Comparison of ENCODE assay signal across 32 cellular contexts in genomic region chr10:116811691-116812090, GRCh38. TPM values are rescaled to one million over a fixed set of nuclear protein-coding genes. Genes with fewer than 3 reads are reported as not detected.
DNase-seq lines count a peak whose midpoint lies in the region; ATAC-seq and TF ChIP-seq lines count a peak whose summit lies in the region.
"Had no signal": no experiment of that assay in that cellular context is flagged by ENCODE, and none has a peak within 500 bp of the region (broad histone marks: within the 10 kb centered on the region; RNA-seq: fewer than 3 reads in every experiment).

No MANE protein-coding gene starts in this region.

- no peak overlapping the region for H3K23ac ChIP-seq in neuronal stem cell (ENCODE audit: low read depth, low read length, poor library complexity)

- no peak for ATAC-seq in heart left ventricle
- ATAC-seq: A549; CD8-positive, alpha-beta T cell had no signal

- no peak overlapping the region for H3K27ac ChIP-seq in heart left ventricle
- no peak overlapping the region for H3K27ac ChIP-seq in neuronal stem cell (replicated peaks; ENCODE audit: low read length)
- no peak overlapping the region for H3K27ac ChIP-seq in PC-9
- H3K27ac ChIP-seq: 22Rv1; A549; BLaER1; BLaER1 treated with 17β-estradiol and CSF1 and Interleukin-3, amounts not matched to agents 10 nM and 100 nM; C4-2B had no signal

- CTCF ChIA-PET in PC-9 (lab: Charles Lee) = no interaction called here

- H3K18ac ChIP-seq in neuronal stem cell (ENCODE audit: low read length) = no peak overlapping the region

- no peak for TF ChIP-seq POLR2A in heart left ventricle (IDR thresholded peaks at IDR 0.05)

- 83 to 90% (median 86%) methylated on average over 11 of the region's 11 CpGs for WGBS in heart left ventricle, 4 donors
- no CpG with 5 or more reads among the region's 11 CpGs for WGBS in neuronal stem cell (ENCODE audit: extremely low coverage in 2 of 2, insufficient read length in 2 of 2, insufficient replicate concordance in 1 of 2), 2 donors

- H4K20me1 ChIP-seq in PC-9 (ENCODE audit: insufficient read depth) = no peaks in the 10 kb centered on the region
- H4K20me1 ChIP-seq: BLaER1; BLaER1 treated with 17β-estradiol and CSF1 and Interleukin-3, amounts not matched to agents 10 nM and 100 nM had no signal

- intact Hi-C loops in cardiac septum (cut with DNase I) = no loop called here
- intact Hi-C loops in heart left ventricle (cut with DNase I) = no loop called here
- intact Hi-C loops in PC-9 (cut with micrococcal nuclease; ENCODE audit: unreplicated experiment) = loop anchor here (10.0 kb wide), 1 partner anchor 73 kb away; no protein-coding TSS in a partner anchor

- no TSS peak for BruUV-seq in PC-9 (replicated peaks; lab: Mats Ljungman, UMichigan)

- H3K4me2 ChIP-seq in neuronal stem cell (ENCODE audit: insufficient read depth, low read length, poor library complexity, severe bottlenecking) = no peak overlapping the region
- H3K4me2 ChIP-seq in PC-9 = no peak overlapping the region
- H3K4me2 ChIP-seq: A549; BLaER1; BLaER1 treated with 17β-estradiol and CSF1 and Interleukin-3, amounts not matched to agents 10 nM and 100 nM had no signal

- no peak for TF ChIP-seq CTCF in heart left ventricle (IDR thresholded peaks at IDR 0.05)
- no peak for TF ChIP-seq CTCF in PC-9 (conservative IDR thresholded peaks at IDR 0.05)

- no peak overlapping the region for H4K91ac ChIP-seq in neuronal stem cell (ENCODE audit: low read depth, low read length, poor library complexity)

- H2BK120ac ChIP-seq in neuronal stem cell (ENCODE audit: low read depth, low read length) = no peak overlapping the region

- H3K4me1 ChIP-seq in heart left ventricle (no peaks in the 10 kb centered on the region), neuronal stem cell (ENCODE audit: control insufficient read depth in 2 of 2, insufficient read depth in 1 of 2, low read depth in 1 of 2, low read length in 2 of 2) (peaks cover 0 to 8% of the 10 kb centered on the region in 2 donors), PC-9 (replicated peaks; ENCODE audit: insufficient read depth) (no peaks in the 10 kb centered on the region)
- H3K4me1 ChIP-seq: A549, BE2C, Caco-2 had no signal

- POLR2A ChIA-PET in PC-9 (lab: Charles Lee; ENCODE audit: unreplicated experiment) = no interaction called here

- no peak overlapping the region for H2AK5ac ChIP-seq in neuronal stem cell (ENCODE audit: low read depth, low read length)

- H2BK12ac ChIP-seq in neuronal stem cell (ENCODE audit: low read length) = no peak overlapping the region

- H2AFZ ChIP-seq in neuronal stem cell (ENCODE audit: low read length) (no peak overlapping the region), PC-9 (no peak overlapping the region)

- H3K9me2 ChIP-seq in PC-9 (ENCODE audit: insufficient read depth) = no peaks in the 10 kb centered on the region

- no peaks in the 10 kb centered on the region for H3K36me3 ChIP-seq in heart left ventricle
- H3K36me3 ChIP-seq in neuronal stem cell (replicated peaks in 1 of 2; ENCODE audit: control insufficient read depth in 2 of 2, insufficient read depth in 2 of 2, low read length in 2 of 2) = no peaks in the 10 kb centered on the region
- no peaks in the 10 kb centered on the region for H3K36me3 ChIP-seq in PC-9 (ENCODE audit: low read depth)
- H3K36me3 ChIP-seq: BE2C; BLaER1; BLaER1 treated with 17β-estradiol and CSF1 and Interleukin-3, amounts not matched to agents 10 nM and 100 nM had no signal

- DNase-seq in cardiac septum (ENCODE audit: low spot score) (peak; percentile 44), heart left ventricle (no peak), mesenteric fat pad (ENCODE audit: low spot score) (peak; percentile 59), neuronal stem cell (ENCODE audit: low spot score) (no peak), PC-9 (no peak)
- DNase-seq in activated CD4-positive, alpha-beta T cell treated with anti-CD3 and anti-CD28 coated beads, Interleukin-2, amount 50 U/mL, for 4 hours = no peak
- DNase-seq: 8988T; ACHN; AML-193; BE2C; C1 segment of cervical spinal cord; Caco-2; Calu3; CD4-positive, alpha-beta memory T cell; CD4-positive, alpha-beta T cell; CD4-positive, CD25-positive, alpha-beta regulatory T cell; CD8-positive, alpha-beta memory T cell; CD8-positive, alpha-beta T cell; COR-L47; DMS 273 treated with DMSO at 0.1 percent for 48 hours; DMS153; DMS53; DMS79; DMS79 treated with DMSO at 0.1 percent for 48 hours; DND-41; EL had no signal

- no peak overlapping the region for H3K4ac ChIP-seq in neuronal stem cell (ENCODE audit: low read length)

- no peaks in the 10 kb centered on the region for H3F3A ChIP-seq in PC-9 (ENCODE audit: insufficient read depth, low read depth)

- no peak overlapping the region for H4K8ac ChIP-seq in neuronal stem cell (ENCODE audit: low read depth, low read length)

- H3K4me3 ChIP-seq in heart left ventricle = no peak overlapping the region
- H3K4me3 ChIP-seq in neuronal stem cell (ENCODE audit: low read length in 2 of 2) = no peak overlapping the region
- H3K4me3 ChIP-seq in PC-9 = no peak overlapping the region
- H3K4me3 ChIP-seq: A549; BLaER1; BLaER1 treated with 17β-estradiol and CSF1 and Interleukin-3, amounts not matched to agents 10 nM and 100 nM had no signal

- no peaks in the 10 kb centered on the region for H3K79me2 ChIP-seq in PC-9 (ENCODE audit: low read depth)

- no peak overlapping the region for H2BK15ac ChIP-seq in neuronal stem cell (ENCODE audit: low read length)

- H3K27me3 ChIP-seq in heart left ventricle = peaks cover 0 to 41% (median 9%) of the 10 kb centered on the region in 9 donors
- H3K27me3 ChIP-seq in neuronal stem cell (ENCODE audit: control insufficient read depth in 3 of 3, insufficient read depth in 3 of 3, low read depth in 1 of 3, low read length in 3 of 3) = peaks cover 0 to 31% (median 0%) of the 10 kb centered on the region in 3 experiments
- peaks cover 22% of the 10 kb centered on the region; the same call in 1 of the 2 replicates for H3K27me3 ChIP-seq in PC-9 (ENCODE audit: insufficient read depth, low read depth)
- H3K27me3 ChIP-seq: BLaER1; BLaER1 treated with 17β-estradiol and CSF1 and Interleukin-3, amounts not matched to agents 10 nM and 100 nM had no signal

- H3K9me3 ChIP-seq in heart left ventricle (no peaks in the 10 kb centered on the region), neuronal stem cell (replicated peaks in 1 of 2; ENCODE audit: control insufficient read depth in 2 of 2, insufficient read depth in 1 of 2, low read depth in 1 of 2, low read length in 2 of 2) (no peaks in the 10 kb centered on the region), PC-9 (ENCODE audit: insufficient read depth, low read depth) (no peaks in the 10 kb centered on the region)
- H3K9me3 ChIP-seq: A549; BE2C; BLaER1 treated with 17β-estradiol and CSF1 and Interleukin-3, amounts not matched to agents 10 nM and 100 nM; Caco-2 had no signal

- peak overlapping the region; percentile 33 for H2BK5ac ChIP-seq in neuronal stem cell (ENCODE audit: low read length)

- H3K9ac ChIP-seq in neuronal stem cell (ENCODE audit: low read depth, low read length, poor library complexity) = no peak overlapping the region
- H3K9ac ChIP-seq: BLaER1; BLaER1 treated with 17β-estradiol and CSF1 and Interleukin-3, amounts not matched to agents 10 nM and 100 nM had no signal

- no peaks in the 10 kb centered on the region for H3K79me1 ChIP-seq in neuronal stem cell (ENCODE audit: low read depth, low read length)

- no peak overlapping the region for H3K14ac ChIP-seq in neuronal stem cell (ENCODE audit: low read length)

RNA-seq across cellular contexts. Expression of gene ENO4, which starts 37.6 kb away (rescaled TPM):
- total RNA-seq in cardiac septum = not detected
- total RNA-seq in heart left ventricle = 1 to 10 TPM in 1 of 9 donors, under 1 TPM in 2, not detected in 6; 0.07 to 1.8 (median 0.32) TPM
- polyA plus RNA-seq in heart left ventricle = under 1 TPM in 1 of 2 donors, not detected in 1; 0.03 TPM
- 0.45 TPM for total RNA-seq in mesenteric fat pad
- 1.9 TPM for polyA plus RNA-seq in neuronal stem cell (2013, experiment 1 of 2)
- polyA plus RNA-seq in neuronal stem cell (2013, experiment 2 of 2) = 1.3 TPM
- 0.43 and 0.79 TPM in 2 replicates for total RNA-seq in PC-9 (2021)
- total RNA-seq: Caco-2; CD4-positive, alpha-beta memory T cell; CD4-positive, alpha-beta T cell; CD4-positive, CD25-positive, alpha-beta regulatory T cell; CD8-positive, alpha-beta memory T cell; CD8-positive, alpha-beta T cell had no signal
- polyA plus RNA-seq: CD14-positive monocyte; CD4-positive, alpha-beta memory T cell; CD4-positive, CD25-positive, alpha-beta regulatory T cell; CD8-positive, alpha-beta memory T cell had no signal

Comparison
In these comparisons a context has a peak if more than half of its experiments do, and no peak if none do; other contexts are left out.
1. DNase-seq: peak in cardiac septum (single experiment) and mesenteric fat pad (single experiment); none in heart left ventricle (0 of 5), neuronal stem cell (single experiment), activated CD4-positive, alpha-beta T cell treated with anti-CD3 and anti-CD28 coated beads, Interleukin-2, amount 50 U/mL, for 4 hours (0 of 2) and PC-9 (0 of 2).